In genomic region chr2:76825409-76825970, GRCh38 we compare ENCODE assay signal across 27 cellular contexts.
"Had no signal": no experiment of that assay in that cellular context is flagged by ENCODE, and none has a peak within 500 bp of the region (broad histone marks: within the 10 kb centered on the region; RNA-seq: fewer than 3 reads in every experiment).

No MANE protein-coding gene starts in this region.

- H3K27me3 ChIP-seq: esophagus squamous epithelium, right atrium auricular region, tibial nerve, upper lobe of right lung, uterus had no signal

- H3K36me3 Mint-ChIP-seq: immature natural killer cell; memory B cell; naive B cell; natural killer cell treated with Interleukin-12 subunit alpha and Interleukin-12 subunit beta and Interleukin-15 and Interleukin-18, amount 100 ng/mL, for 72 hours; stimulated activated naive B cell treated with anti-CD40 and anti-IgM and Interleukin-4, amounts not matched to agents 10 μg/mL and 1 μg/mL and 100 μg/mL, for 72 hours had no signal

- H3K4me3 ChIP-seq: esophagus squamous epithelium, lung, prostate gland, right atrium auricular region, skin epidermis, thoracic aorta, tibial nerve, upper lobe of right lung, uterus had no signal

- H3K4me1 Mint-ChIP-seq: immature natural killer cell; memory B cell; naive B cell; stimulated activated naive B cell treated with anti-CD40 and anti-IgM and Interleukin-4, amounts not matched to agents 10 μg/mL and 1 μg/mL and 100 μg/mL, for 72 hours had no signal

- DNase-seq: cerebellar nuclear complex; effector memory CD4-positive, alpha-beta T cell; erythroblast; esophagus squamous epithelium; foreskin melanocyte; hypothalamus; immature natural killer cell; islet precursor cell; kidney glomerular epithelial cell; left ventricle myocardium superior; naive B cell; nucleus accumbens; stimulated activated CD4-positive, alpha-beta T cell treated with anti-CD3 and anti-CD28 coated beads, Interleukin-15, amount 100 ng/mL, for 24 hours; stimulated activated CD4-positive, alpha-beta T cell treated with anti-CD3 and anti-CD28 coated beads, Interleukin-2, amount 100 ng/mL, for 48 hours; stimulated activated naive B cell treated with anti-CD40 and anti-IgM and Interleukin-4, amounts not matched to agents 10 μg/mL and 1 μg/mL and 100 μg/mL, for 72 hours; upper lobe of right lung; uterus had no signal

- ATAC-seq: left ventricle myocardium superior; natural killer cell treated with Interleukin-12 subunit alpha and Interleukin-12 subunit beta and Interleukin-15 and Interleukin-18, amount 100 ng/mL, for 72 hours; stimulated activated naive B cell treated with anti-CD40 and anti-IgM and Interleukin-4, amounts not matched to agents 10 μg/mL and 1 μg/mL and 100 μg/mL, for 72 hours; upper lobe of right lung had no signal

- H3K9me3 Mint-ChIP-seq: dendritic cell treated with granulocyte-macrophage colony-stimulating factor and Interleukin-4, amounts not matched to agents 40 ng/mL and 50 ng/mL, for 4 days; memory B cell; stimulated activated naive B cell treated with anti-CD40 and anti-IgM and Interleukin-4, amounts not matched to agents 10 μg/mL and 1 μg/mL and 100 μg/mL, for 72 hours had no signal

- H3K36me3 ChIP-seq: esophagus squamous epithelium, prostate gland, right atrium auricular region, thoracic aorta, tibial nerve, upper lobe of right lung, uterus had no signal

- H3K9me3 ChIP-seq: esophagus squamous epithelium, prostate gland, right atrium auricular region, thoracic aorta, tibial nerve, upper lobe of right lung, uterus had no signal

- H3K27me3 Mint-ChIP-seq: dendritic cell treated with granulocyte-macrophage colony-stimulating factor and Interleukin-4, amounts not matched to agents 40 ng/mL and 50 ng/mL, for 4 days; memory B cell; naive B cell; natural killer cell treated with Interleukin-12 subunit alpha and Interleukin-12 subunit beta and Interleukin-15 and Interleukin-18, amount 100 ng/mL, for 72 hours; stimulated activated naive B cell treated with anti-CD40 and anti-IgM and Interleukin-4, amounts not matched to agents 10 μg/mL and 1 μg/mL and 100 μg/mL, for 72 hours; stimulated activated naive CD8-positive, alpha-beta T cell treated with anti-CD3 and anti-CD28 coated beads, Interleukin-15, Interleukin-2, amounts not matched to agents 100 ng/mL and 50 ng/mL, for 24 hours had no signal

- H3K4me1 ChIP-seq: esophagus squamous epithelium, prostate gland, right atrium auricular region, tibial nerve, upper lobe of right lung, uterus had no signal

- H3K27ac ChIP-seq: esophagus squamous epithelium, prostate gland, right atrium auricular region, skin epidermis, thoracic aorta, tibial nerve, upper lobe of right lung, uterus had no signal

- H3K27ac Mint-ChIP-seq: dendritic cell treated with granulocyte-macrophage colony-stimulating factor and Interleukin-4, amounts not matched to agents 40 ng/mL and 50 ng/mL, for 4 days; immature natural killer cell; memory B cell; naive B cell; natural killer cell treated with Interleukin-12 subunit alpha and Interleukin-12 subunit beta and Interleukin-15 and Interleukin-18, amount 100 ng/mL, for 72 hours; stimulated activated naive B cell treated with anti-CD40 and anti-IgM and Interleukin-4, amounts not matched to agents 10 μg/mL and 1 μg/mL and 100 μg/mL, for 72 hours; stimulated activated naive CD8-positive, alpha-beta T cell treated with anti-CD3 and anti-CD28 coated beads, Interleukin-15, Interleukin-2, amounts not matched to agents 100 ng/mL and 50 ng/mL, for 24 hours had no signal

- H3K4me3 Mint-ChIP-seq: dendritic cell treated with granulocyte-macrophage colony-stimulating factor and Interleukin-4, amounts not matched to agents 40 ng/mL and 50 ng/mL, for 4 days; immature natural killer cell; memory B cell; naive B cell; natural killer cell treated with Interleukin-12 subunit alpha and Interleukin-12 subunit beta and Interleukin-15 and Interleukin-18, amount 100 ng/mL, for 72 hours; stimulated activated naive B cell treated with anti-CD40 and anti-IgM and Interleukin-4, amounts not matched to agents 10 μg/mL and 1 μg/mL and 100 μg/mL, for 72 hours; stimulated activated naive CD8-positive, alpha-beta T cell treated with anti-CD3 and anti-CD28 coated beads, Interleukin-15, Interleukin-2, amounts not matched to agents 100 ng/mL and 50 ng/mL, for 24 hours had no signal
